ENCODE assay signal across 8 cellular contexts in the genomic region with DNA sequence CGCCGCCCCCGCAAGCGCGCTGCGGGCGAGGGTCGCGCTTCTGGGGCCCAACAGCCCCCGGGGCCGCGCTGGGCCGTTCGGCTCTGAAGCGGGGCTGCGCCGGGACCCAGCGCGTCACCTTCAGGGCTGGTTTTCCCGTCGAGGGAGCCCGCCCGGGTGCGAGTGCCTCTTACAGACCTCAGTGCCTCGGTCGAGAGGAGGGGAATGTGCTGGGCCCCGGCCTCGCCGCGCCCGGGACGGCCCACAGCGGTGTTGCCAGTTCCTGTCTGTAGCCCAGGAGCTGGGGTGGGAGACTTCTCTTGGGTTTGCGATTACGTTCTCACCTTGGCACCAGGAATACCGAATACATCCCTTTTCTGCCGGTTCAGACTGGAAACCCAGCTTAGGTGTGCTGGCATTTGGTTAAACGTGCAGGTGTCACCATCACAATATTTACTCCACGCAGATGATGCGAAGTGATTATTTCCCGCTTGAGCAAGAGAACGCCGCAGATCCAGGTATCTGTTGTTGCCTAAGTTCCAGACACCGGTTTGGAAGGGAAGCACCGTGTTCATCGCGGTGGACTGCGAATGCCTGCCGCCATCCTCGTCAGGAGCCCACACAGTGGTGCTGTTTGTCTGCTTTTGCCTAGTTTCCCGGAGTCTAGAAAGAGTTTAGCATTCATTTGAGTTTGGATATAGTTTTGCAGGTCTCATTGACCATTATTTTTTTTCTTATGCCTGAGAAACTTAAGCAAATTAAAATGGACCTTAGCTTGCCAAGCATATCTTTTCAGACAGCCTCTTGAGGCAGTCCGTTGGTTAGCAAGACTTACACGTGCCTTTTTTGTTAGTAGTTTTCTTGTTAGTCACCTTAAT. TPM values are rescaled to one million over a fixed set of nuclear protein-coding genes. Genes with fewer than 3 reads are reported as not detected.
DNase-seq lines count a peak whose midpoint lies in the region; ATAC-seq and TF ChIP-seq lines count a peak whose summit lies in the region.

No MANE protein-coding gene starts in this region.

- H3K4me1 ChIP-seq in OCI-LY1 (ENCODE audit: insufficient read depth, low read length, severe bottlenecking), result peaks cover 43% of the 10 kb centered on the region

- peaks cover 18% of the 10 kb centered on the region for H3K36me3 Mint-ChIP-seq in activated naive CD4-positive, alpha-beta T cell treated with anti-CD3 and anti-CD28 coated beads, Interleukin-2, amount 10 ng/mL, durations not matched to agents 7 days and 5 days

- H3K4me3 Mint-ChIP-seq in activated naive CD4-positive, alpha-beta T cell treated with anti-CD3 and anti-CD28 coated beads, Interleukin-2, amount 10 ng/mL, durations not matched to agents 7 days and 5 days, result peak overlapping the region; percentile 90

- no peaks in the 10 kb centered on the region for H4K20me1 ChIP-seq in OCI-LY1 (ENCODE audit: insufficient read depth, low read length)

- TF ChIP-seq CTCF in AG04450 (IDR thresholded peaks at IDR 0.05; ENCODE audit: low read depth, low read length) (peak; percentile 41), OCI-LY1 (IDR thresholded peaks at IDR 0.05; ENCODE audit: low read length) (peak; percentile 45; the same call in 1 of the 2 replicates)

- peak overlapping the region; percentile 93 for H3K27ac Mint-ChIP-seq in activated naive CD4-positive, alpha-beta T cell treated with anti-CD3 and anti-CD28 coated beads, Interleukin-2, amount 10 ng/mL, durations not matched to agents 7 days and 5 days

- peaks cover 48% of the 10 kb centered on the region for H3K4me1 Mint-ChIP-seq in activated naive CD4-positive, alpha-beta T cell treated with anti-CD3 and anti-CD28 coated beads, Interleukin-2, amount 10 ng/mL, durations not matched to agents 7 days and 5 days

- POLR2A ChIA-PET in AG04450 (lab: Yijun Ruan, JAX), result interaction anchor here (0.7 to 1.9 kb wide), 2 partner anchors 9 to 76 kb away, joined by 3 to 13 read pairs; a partner anchor contains a TSS

- H3K36me3 ChIP-seq in OCI-LY1 (ENCODE audit: insufficient read depth, low read length), result peaks cover 4% of the 10 kb centered on the region; the same call in 1 of the 2 replicates

- peak overlapping the region; percentile 77 for H3K9ac ChIP-seq in OCI-LY1 (ENCODE audit: low read length)

- no peaks in the 10 kb centered on the region for H3K9me3 Mint-ChIP-seq in activated naive CD4-positive, alpha-beta T cell treated with anti-CD3 and anti-CD28 coated beads, Interleukin-2, amount 10 ng/mL, durations not matched to agents 7 days and 5 days

- no peak overlapping the region for H2AFZ ChIP-seq in OCI-LY1 (ENCODE audit: low read length)

- CTCF ChIA-PET in AG04450 (lab: Charles Lee), result interaction anchor here (0.6 to 2.9 kb wide), 5 partner anchors 243 to 547 kb away, joined by 3 to 27 read pairs (median 4); no protein-coding TSS in a partner anchor
- CTCF ChIA-PET in activated naive CD4-positive, alpha-beta T cell treated with anti-CD3 and anti-CD28 coated beads, Interleukin-2, amount 10 ng/mL, durations not matched to agents 7 days and 5 days (lab: Charles Lee), result interaction anchor here (0.6 to 2.3 kb wide), 8 partner anchors 9 to 483 kb away, joined by 3 to 7 read pairs (median 4); a partner anchor contains a TSS

- H3K27me3 Mint-ChIP-seq in activated naive CD4-positive, alpha-beta T cell treated with anti-CD3 and anti-CD28 coated beads, Interleukin-2, amount 10 ng/mL, durations not matched to agents 7 days and 5 days, result no peaks in the 10 kb centered on the region

- H3K9me3 ChIP-seq in AG04450 (ENCODE audit: control insufficient read depth, insufficient read depth, low read length), result no peaks in the 10 kb centered on the region
- H3K9me3 ChIP-seq in OCI-LY1 (ENCODE audit: low read length), result no peaks in the 10 kb centered on the region

- H3K27ac ChIP-seq in AG04450 (ENCODE audit: low read depth, low read length), result peak overlapping the region; percentile 48
- peak overlapping the region; percentile 43 for H3K27ac ChIP-seq in OCI-LY1 (ENCODE audit: low read depth, low read length, poor library complexity, severe bottlenecking)

- no peaks in the 10 kb centered on the region for H3F3A ChIP-seq in OCI-LY1 (ENCODE audit: insufficient read depth, low read length)

- intact Hi-C loops in head of caudate nucleus (cut with DNase I), result loop anchor here (2.0 to 10.0 kb wide), 3 partner anchors 76 to 242 kb away; a partner anchor contains a TSS

- ATAC-seq in GM18505 (IDR thresholded peaks at IDR 0.05; ENCODE audit: unreplicated experiment) (peak; percentile 8), GM18873 (IDR thresholded peaks at IDR 0.05; ENCODE audit: low FRiP score, unreplicated experiment) (no peak), GM18861 (IDR thresholded peaks at IDR 0.05; ENCODE audit: unreplicated experiment) (no peak)

- no peaks in the 10 kb centered on the region for H3K9me2 ChIP-seq in OCI-LY1 (ENCODE audit: low read depth, low read length)

- peak overlapping the region; percentile 70 for H3K4me3 ChIP-seq in AG04450 (ENCODE audit: low read depth, low read length)
- peak overlapping the region; percentile 87 for H3K4me3 ChIP-seq in OCI-LY1 (ENCODE audit: low read depth, low read length, poor library complexity, severe bottlenecking)

- H3K79me2 ChIP-seq in OCI-LY1 (ENCODE audit: insufficient read depth, low read length), result peaks cover 44% of the 10 kb centered on the region

- DNase-seq in AG04450 (ENCODE audit: low read depth, low spot score) (no peak), head of caudate nucleus (peak in 40 of 42 donors; percentile 33 to 84 (median 63)), nucleus accumbens (lab: John Stamatoyannopoulos, UW) (peak in 32 of 56 donors; percentile 16 to 69 (median 34))
- DNase-seq in activated naive CD4-positive, alpha-beta T cell treated with anti-CD3 and anti-CD28 coated beads, Interleukin-2, amount 10 ng/mL, durations not matched to agents 7 days and 5 days, result peak; percentile 61

- no peaks in the 10 kb centered on the region for H3K27me3 ChIP-seq in AG04450 (ENCODE audit: control insufficient read depth, insufficient read depth, low read length)
- no peaks in the 10 kb centered on the region for H3K27me3 ChIP-seq in OCI-LY1 (ENCODE audit: insufficient read depth, low read length)

- TF ChIP-seq POLR2A in GM18505 (IDR thresholded peaks at IDR 0.05; ENCODE audit: borderline replicate concordance, extremely low read depth, insufficient read depth, insufficient read length), result no peak

- H3K4me2 ChIP-seq in OCI-LY1 (ENCODE audit: low read length), result peak overlapping the region; percentile 99

RNA-seq across cellular contexts. Expression of a gene that starts 0.9 kb away (rescaled TPM):
- 70.1 and 77.9 TPM in 2 replicates for polyA plus RNA-seq in AG04450 (2011; rRNA removed)
- polyA minus RNA-seq in AG04450 (2011; rRNA and poly(A)+ RNA removed), result 24.0 and 33.4 TPM in 2 replicates

RNA-seq across cellular contexts. Expression of a gene that starts 9.5 kb away (rescaled TPM):
- 16.3 and 18.2 TPM in 2 replicates for polyA plus RNA-seq in AG04450 (2011; rRNA removed)
- polyA minus RNA-seq in AG04450 (2011; rRNA and poly(A)+ RNA removed), result 25.3 and 36.4 TPM in 2 replicates
